In genomic region chr1:47997289-47998200, GRCh38 we compare ENCODE assay signal across 8 cellular contexts. TPM values are rescaled to one million over a fixed set of nuclear protein-coding genes. Genes with fewer than 3 reads are reported as not detected.
DNase-seq lines count a peak whose midpoint lies in the region; ATAC-seq and TF ChIP-seq lines count a peak whose summit lies in the region.

Gene TRABD2B, minus strand, starts transcription at chr1:47997385.

- DNase-seq in CD14-positive monocyte (ENCODE audit: low spot score): no peak
- peak; percentile 91 for DNase-seq in HK-2 (ENCODE audit: unreplicated experiment)
- DNase-seq in SJCRH30: peak; percentile 90 to 94
- DNase-seq in activated naive CD4-positive, alpha-beta T cell treated with anti-CD3 and anti-CD28 coated beads, Interleukin-2, amount 50 U/mL, for 16 hours: peak; percentile 66
- peak; percentile 89 for DNase-seq in Right ventricle myocardium inferior (ENCODE audit: missing footprints)
- peak; percentile 92 for DNase-seq in osteocyte (ENCODE audit: extremely low spot score, unreplicated experiment)
- DNase-seq in thoracic aorta (ENCODE audit: low spot score): peak; percentile 43

- TF ChIP-seq CTCF in CD14-positive monocyte (IDR thresholded peaks at IDR 0.05): peak; percentile 95
- peak; percentile 96 for TF ChIP-seq CTCF in osteocyte (IDR thresholded peaks at IDR 0.05)
- TF ChIP-seq CTCF in thoracic aorta (IDR thresholded peaks at IDR 0.05): peak; percentile 99

- peak within 1 kb of the TSS; percentile 80 for H3K4me3 ChIP-seq in SJCRH30
- H3K4me3 ChIP-seq in thoracic aorta: peak within 1 kb of the TSS; percentile 88

- H3K36me3 Mint-ChIP-seq in CD14-positive monocyte (peaks cover 0 to 2% of the 10 kb centered on the region in 2 donors), osteocyte (ENCODE audit: unreplicated experiment) (no peaks in the 10 kb centered on the region)

- no peaks in the 10 kb centered on the region for H3K36me3 ChIP-seq in SJCRH30
- no peaks in the 10 kb centered on the region for H3K36me3 ChIP-seq in thoracic aorta

- peaks cover 2% of the 10 kb centered on the region for H3K4me1 Mint-ChIP-seq in CD14-positive monocyte
- H3K4me1 Mint-ChIP-seq in osteocyte (ENCODE audit: unreplicated experiment): peaks cover 9% of the 10 kb centered on the region

- H3K27me3 ChIP-seq in SJCRH30 (peaks cover 7% of the 10 kb centered on the region; the same call in 1 of the 2 replicates), thoracic aorta (replicated peaks; ENCODE audit: insufficient read depth) (no peaks in the 10 kb centered on the region)

- H3K9me3 Mint-ChIP-seq in CD14-positive monocyte (peaks cover 0 to 4% (median 0%) of the 10 kb centered on the region in 7 donors), osteocyte (ENCODE audit: unreplicated experiment) (no peaks in the 10 kb centered on the region)

- intact Hi-C loops in CD14-positive monocyte (cut with micrococcal nuclease) (loop anchor here in 1 of 2 donors (5.0 kb wide), 1 partner anchor 240 kb away; no protein-coding TSS in a partner anchor), Right ventricle myocardium inferior (cut with DNase I) (loop anchor here (1.0 to 5.0 kb wide), 3 partner anchors 55 to 260 kb away; no protein-coding TSS in a partner anchor)

- H3K9me3 ChIP-seq in SJCRH30 (replicated peaks) (no peaks in the 10 kb centered on the region), thoracic aorta (no peaks in the 10 kb centered on the region)

- H3K27ac ChIP-seq in SJCRH30 (peak within 1 kb of the TSS; percentile 62; the same call in 1 of the 2 replicates), thoracic aorta (peak within 1 kb of the TSS; percentile 75 to 79)

- ATAC-seq in GM19397 (IDR thresholded peaks at IDR 0.05; ENCODE audit: unreplicated experiment) (peak; percentile 92), Right ventricle myocardium inferior (peak; percentile 80), thoracic aorta (ENCODE audit: insufficient number of reproducible peaks, low FRiP score, low read depth) (peak; percentile 66)

- H3K27me3 Mint-ChIP-seq in CD14-positive monocyte (ENCODE audit: low read depth in 3 of 3) (peaks cover 54 to 74% (median 56%) of the 10 kb centered on the region in 3 donors), osteocyte (ENCODE audit: unreplicated experiment) (peaks cover 74% of the 10 kb centered on the region)

- H3K4me1 ChIP-seq in SJCRH30 (peaks cover 8% of the 10 kb centered on the region), thoracic aorta (ENCODE audit: control insufficient read depth in 1 of 2, low read depth in 2 of 2) (peaks cover 2 to 37% of the 10 kb centered on the region in 2 donors)

- H3K4me3 Mint-ChIP-seq in CD14-positive monocyte (peak within 1 kb of the TSS; percentile 80 to 84), osteocyte (ENCODE audit: unreplicated experiment) (peak within 1 kb of the TSS; percentile 77)

- H3K27ac Mint-ChIP-seq in CD14-positive monocyte (no peak within 1 kb of the TSS), osteocyte (ENCODE audit: unreplicated experiment) (no peak within 1 kb of the TSS)

RNA-seq across cellular contexts. Expression of gene TRABD2B, which starts in this region (rescaled TPM):
- polyA plus RNA-seq in CD14-positive monocyte: not detected
- total RNA-seq in SJCRH30 (2014; rRNA removed; shearing (Covaris generic)): 1.1 and 1.3 TPM in 2 replicates
- 0.57 TPM for total RNA-seq in Right ventricle myocardium inferior
- total RNA-seq in osteocyte: not detected in 2 replicates
- total RNA-seq in thoracic aorta: 10 to 100 TPM in 1 of 2 donors, 1 to 10 TPM in 1; 3.8 to 10.7 TPM

Comparison
In these comparisons a context has a peak if more than half of its experiments do, and no peak if none do; other contexts are left out.
1. Peak in DNase-seq and ATAC-seq in Right ventricle myocardium inferior; RNA of the gene not detected or under 1 TPM.
2. Peak in DNase-seq in osteocyte; RNA of the gene not detected or under 1 TPM.